8 cellular contexts compared by ENCODE assay signal in genomic region chr6:83192871-83193746, GRCh38. TPM values are rescaled to one million over a fixed set of nuclear protein-coding genes. Genes with fewer than 3 reads are reported as not detected.
A peak's percentile ranks its signal among the peaks of the same experiment; 100 is the strongest.
DNase-seq lines count a peak whose midpoint lies in the region; ATAC-seq and TF ChIP-seq lines count a peak whose summit lies in the region.

TSS of gene PGM3 (minus strand) at chr6:83193265. CDS start at chr6:83191012, 2,253 bp downstream.
TSS of gene RWDD2A (plus strand) at chr6:83193357. CDS start at chr6:83194452, 1,095 bp downstream.

- peak within 1 kb of the TSS; percentile 59 to 82 (median 73); a peak in 21 of 22 replicates for H3K27ac ChIP-seq in BLaER1 treated with 17β-estradiol and CSF1 and Interleukin-3, amounts not matched to agents 10 nM and 100 nM
- peak within 1 kb of the TSS; percentile 81 to 92 for H3K27ac ChIP-seq in left lung

- peaks cover 0 to 7% (median 0%) of the 10 kb centered on the region in 11 experiments; a peak in 4 of 22 replicates for H3K36me3 ChIP-seq in BLaER1 treated with 17β-estradiol and CSF1 and Interleukin-3, amounts not matched to agents 10 nM and 100 nM
- H3K36me3 ChIP-seq in left lung = peaks cover 0 to 2% of the 10 kb centered on the region in 2 donors

- H3K4me1 ChIP-seq in BLaER1 treated with 17β-estradiol and CSF1 and Interleukin-3, amounts not matched to agents 10 nM and 100 nM = peaks cover 5 to 16% (median 8%) of the 10 kb centered on the region in 10 experiments; a peak in 12 of 20 replicates
- peaks cover 0 to 28% of the 10 kb centered on the region in 2 donors for H3K4me1 ChIP-seq in left lung

- no peaks in the 10 kb centered on the region for H4K20me1 ChIP-seq in BLaER1 treated with 17β-estradiol and CSF1 and Interleukin-3, amounts not matched to agents 10 nM and 100 nM

- no peaks in the 10 kb centered on the region for H3K27me3 ChIP-seq in BLaER1 treated with 17β-estradiol and CSF1 and Interleukin-3, amounts not matched to agents 10 nM and 100 nM
- peaks cover 0 to 8% of the 10 kb centered on the region in 2 donors for H3K27me3 ChIP-seq in left lung

- no peak for TF ChIP-seq CTCF in left lung (IDR thresholded peaks at IDR 0.05)

- intact Hi-C loops in left lung (cut with DNase I) = no loop called here

- ATAC-seq in HG03442 (IDR thresholded peaks at IDR 0.05; ENCODE audit: unreplicated experiment) (peak; percentile 97), left lung (peak; percentile 98)

- H3K9me3 ChIP-seq in BLaER1 treated with 17β-estradiol and CSF1 and Interleukin-3, amounts not matched to agents 10 nM and 100 nM (replicated peaks in 1 of 11) = no peaks in the 10 kb centered on the region
- H3K9me3 ChIP-seq in left lung = no peaks in the 10 kb centered on the region

- peak within 1 kb of the TSS; percentile 77 to 91 (median 83) for H3K4me2 ChIP-seq in BLaER1 treated with 17β-estradiol and CSF1 and Interleukin-3, amounts not matched to agents 10 nM and 100 nM

- peak within 1 kb of the TSS; percentile 74 to 87 (median 83) for H3K9ac ChIP-seq in BLaER1 treated with 17β-estradiol and CSF1 and Interleukin-3, amounts not matched to agents 10 nM and 100 nM

- H3K4me3 ChIP-seq in BLaER1 treated with 17β-estradiol and CSF1 and Interleukin-3, amounts not matched to agents 10 nM and 100 nM = peak within 1 kb of the TSS; percentile 75 to 83 (median 80)
- peak within 1 kb of the TSS; percentile 88 to 95 for H3K4me3 ChIP-seq in left lung

- DNase-seq in GM19240 (ENCODE audit: insufficient read length, low spot score) (peak; percentile 85), NCI-H526 (lab: John Stamatoyannopoulos, UW) (peak; percentile 73 to 94), cortex of kidney (lab: John Stamatoyannopoulos, UW) (peak; percentile 32), left lung (peak; percentile 92 to 97)
- peak; percentile 88 for DNase-seq in activated CD4-positive, alpha-beta T cell treated with anti-CD3 and anti-CD28 coated beads, Interleukin-2, amount 50 U/mL, for 1 hour
- peak; percentile 82 for DNase-seq in stimulated activated CD4-positive, alpha-beta T cell treated with anti-CD3 and anti-CD28 coated beads, Interleukin-2, amount 100 ng/mL, for 4 hours (ENCODE audit: low read depth)

RNA-seq across cellular contexts. Expression of gene PGM3, which starts in this region (rescaled TPM):
- total RNA-seq in left lung = 10 to 100 TPM; 44.0 to 61.8 TPM

RNA-seq across cellular contexts. Expression of gene RWDD2A, which starts in this region (rescaled TPM):
- 1 to 10 TPM; 2.5 to 3.8 TPM for total RNA-seq in left lung

Comparison
In these comparisons a context has a peak if more than half of its experiments do, and no peak if none do; other contexts are left out.
1. Peak in every context shown above with its lines: DNase-seq, ATAC-seq, H3K4me3 ChIP-seq and H3K27ac ChIP-seq.
2. DNase-seq: peak in every context shown above with its lines; median percentile 94 in left lung; 88 in activated CD4-positive, alpha-beta T cell treated with anti-CD3 and anti-CD28 coated beads, Interleukin-2, amount 50 U/mL, for 1 hour; 85 in GM19240; 84 in NCI-H526; 82 in stimulated activated CD4-positive, alpha-beta T cell treated with anti-CD3 and anti-CD28 coated beads, Interleukin-2, amount 100 ng/mL, for 4 hours; 32 in cortex of kidney.